8 cellular contexts compared by ENCODE assay signal in genomic region chr3:150761831-150762661, GRCh38. TPM values are rescaled to one million over a fixed set of nuclear protein-coding genes. Genes with fewer than 3 reads are reported as not detected.
DNase-seq lines count a peak whose midpoint lies in the region; ATAC-seq, FAIRE-seq and TF ChIP-seq lines count a peak whose summit lies in the region.

No MANE protein-coding gene starts in this region.

- DNase-seq in Ammon's horn (ENCODE audit: low spot score) = peak; percentile 64
- no peak for DNase-seq in Panc1 (ENCODE audit: low read depth, low spot score)
- peak; percentile 62 for DNase-seq in activated naive CD8-positive, alpha-beta T cell treated with anti-CD3 and anti-CD28 coated beads, Interleukin-2, amount 10 ng/mL, durations not matched to agents 7 days and 5 days
- DNase-seq in head of caudate nucleus = peak; percentile 47 to 89 (median 70)
- DNase-seq in occipital lobe (lab: John Stamatoyannopoulos, UW) = peak; percentile 57
- DNase-seq in GM12892 (ENCODE audit: insufficient read length) = no peak
- no peak for DNase-seq in D341Med (ENCODE audit: low spot score)

- CTCF ChIA-PET in Panc1 (lab: Charles Lee) = interaction anchor here (0.6 to 1.1 kb wide), 2 partner anchors 16 to 415 kb away, joined by 3 to 6 read pairs; no protein-coding TSS in a partner anchor

- TF ChIP-seq CTCF in Panc1 (IDR thresholded peaks at IDR 0.05) = no peak

- H3K27ac ChIP-seq in Panc1 (ENCODE audit: low read length) = peak overlapping the region; percentile 87

- FAIRE-seq in GM12892 (lab: Jason Lieb, UNC) = no peak

- no peaks in the 10 kb centered on the region for H3K9me3 ChIP-seq in Panc1 (ENCODE audit: control insufficient read depth, insufficient read depth, low read depth, low read length)

- intact Hi-C loops in Panc1 (cut with micrococcal nuclease; ENCODE audit: unreplicated experiment) (no loop called here), head of caudate nucleus (cut with DNase I) (loop anchor here (2.0 to 10.0 kb wide), 3 partner anchors 57 to 215 kb away; partner anchors contain the start of genes EIF2A, ERICH6, SELENOT and SERP1)

- H3K4me1 Mint-ChIP-seq in activated naive CD8-positive, alpha-beta T cell treated with anti-CD3 and anti-CD28 coated beads, Interleukin-2, amount 10 ng/mL, durations not matched to agents 7 days and 5 days = peaks cover 43% of the 10 kb centered on the region

- ATAC-seq in HG02943 (IDR thresholded peaks at IDR 0.05; ENCODE audit: low read depth, unreplicated experiment) (peak; percentile 0), Panc1 (peak; percentile 2)
- no peak for ATAC-seq in activated naive CD8-positive, alpha-beta T cell treated with anti-CD3 and anti-CD28 coated beads, Interleukin-2, amount 10 ng/mL, durations not matched to agents 7 days and 5 days (ENCODE audit: low read depth)

- in situ Hi-C loops in Panc1 (cut with HindIII; ENCODE audit: low pct_unique_long_range_greater_than_20kb, low sequenced_read_pairs) = no loop called here

- no peaks in the 10 kb centered on the region for H3K9me3 Mint-ChIP-seq in activated naive CD8-positive, alpha-beta T cell treated with anti-CD3 and anti-CD28 coated beads, Interleukin-2, amount 10 ng/mL, durations not matched to agents 7 days and 5 days

- no TSS peak for BruUV-seq in Panc1 (replicated peaks; lab: Mats Ljungman, UMichigan)

- peak overlapping the region; percentile 83 to 93 for H3K4me3 ChIP-seq in Panc1 (ENCODE audit: low read depth in 2 of 2, low read length in 2 of 2)

- H3K4me1 ChIP-seq in Panc1 (ENCODE audit: control insufficient read depth, insufficient read depth, low read length) = peaks cover 28% of the 10 kb centered on the region

- no peaks in the 10 kb centered on the region for H3K27me3 Mint-ChIP-seq in activated naive CD8-positive, alpha-beta T cell treated with anti-CD3 and anti-CD28 coated beads, Interleukin-2, amount 10 ng/mL, durations not matched to agents 7 days and 5 days

- peaks cover 16% of the 10 kb centered on the region for H3K36me3 Mint-ChIP-seq in activated naive CD8-positive, alpha-beta T cell treated with anti-CD3 and anti-CD28 coated beads, Interleukin-2, amount 10 ng/mL, durations not matched to agents 7 days and 5 days

- H3K27me3 ChIP-seq in Panc1 (ENCODE audit: control insufficient read depth, insufficient read depth, low read length) = no peaks in the 10 kb centered on the region

- no peak for TF ChIP-seq POLR2A in GM12892 (IDR thresholded peaks at IDR 0.05; ENCODE audit: low read depth, low read length)

- peak overlapping the region; percentile 98 for H3K27ac Mint-ChIP-seq in activated naive CD8-positive, alpha-beta T cell treated with anti-CD3 and anti-CD28 coated beads, Interleukin-2, amount 10 ng/mL, durations not matched to agents 7 days and 5 days

- POLR2A ChIA-PET in Panc1 (lab: Charles Lee) = interaction anchor here (0.6 kb wide), 1 partner anchor 41 kb away, joined by 3 read pairs; no protein-coding TSS in a partner anchor
- POLR2A ChIA-PET in activated naive CD8-positive, alpha-beta T cell treated with anti-CD3 and anti-CD28 coated beads, Interleukin-2, amount 10 ng/mL, durations not matched to agents 7 days and 5 days (lab: Charles Lee) = interaction anchor here (0.6 to 6.8 kb wide), 27 partner anchors 9 to 1482 kb away, joined by 3 to 85 read pairs (median 6); partner anchors contain the start of genes EIF2A, ERICH6, GPR171 and SELENOT

- H3K36me3 ChIP-seq in Panc1 (ENCODE audit: control insufficient read depth, insufficient read depth, low read length) = peaks cover 8% of the 10 kb centered on the region

- peak overlapping the region; percentile 94 for H3K4me3 Mint-ChIP-seq in activated naive CD8-positive, alpha-beta T cell treated with anti-CD3 and anti-CD28 coated beads, Interleukin-2, amount 10 ng/mL, durations not matched to agents 7 days and 5 days

RNA-seq across cellular contexts. Expression of gene SIAH2, which starts 0.9 kb away (rescaled TPM):
- 24.0 TPM for total RNA-seq in Panc1 (2021; ENCODE audit: unreplicated experiment)
- 30.6 TPM for polyA plus RNA-seq in Panc1 (2012; ENCODE audit: insufficient read length)
- total RNA-seq in activated naive CD8-positive, alpha-beta T cell treated with anti-CD3 and anti-CD28 coated beads, Interleukin-2, amount 10 ng/mL, durations not matched to agents 7 days and 5 days = 10 to 100 TPM; 28.3 TPM
- total RNA-seq in occipital lobe = 29.3 TPM
- polyA plus RNA-seq in GM12892 (2012; ENCODE audit: missing spikeins) = 8.0 TPM

RNA-seq across cellular contexts. Expression of gene ERICH6, which starts 58.3 kb away (rescaled TPM):
- 0.28 TPM for total RNA-seq in Panc1 (2021; ENCODE audit: unreplicated experiment)
- polyA plus RNA-seq in Panc1 (2012; ENCODE audit: insufficient read length) = 4.5 TPM
- total RNA-seq in activated naive CD8-positive, alpha-beta T cell treated with anti-CD3 and anti-CD28 coated beads, Interleukin-2, amount 10 ng/mL, durations not matched to agents 7 days and 5 days = under 1 TPM in 1 of 2 experiments, not detected in 1; 0.23 TPM
- not detected for total RNA-seq in occipital lobe
- polyA plus RNA-seq in GM12892 (2012; ENCODE audit: missing spikeins) = not detected

Comparison
In these comparisons a context has a peak if more than half of its experiments do, and no peak if none do; other contexts are left out.
1. DNase-seq: peak in Ammon's horn (single experiment), activated naive CD8-positive, alpha-beta T cell treated with anti-CD3 and anti-CD28 coated beads, Interleukin-2, amount 10 ng/mL, durations not matched to agents 7 days and 5 days (single experiment), head of caudate nucleus (42 of 42) and occipital lobe (single experiment); none in Panc1 (single experiment), GM12892 (single experiment) and D341Med (single experiment).